Comparison of ENCODE assay signal across 11 cellular contexts in the genomic region with DNA sequence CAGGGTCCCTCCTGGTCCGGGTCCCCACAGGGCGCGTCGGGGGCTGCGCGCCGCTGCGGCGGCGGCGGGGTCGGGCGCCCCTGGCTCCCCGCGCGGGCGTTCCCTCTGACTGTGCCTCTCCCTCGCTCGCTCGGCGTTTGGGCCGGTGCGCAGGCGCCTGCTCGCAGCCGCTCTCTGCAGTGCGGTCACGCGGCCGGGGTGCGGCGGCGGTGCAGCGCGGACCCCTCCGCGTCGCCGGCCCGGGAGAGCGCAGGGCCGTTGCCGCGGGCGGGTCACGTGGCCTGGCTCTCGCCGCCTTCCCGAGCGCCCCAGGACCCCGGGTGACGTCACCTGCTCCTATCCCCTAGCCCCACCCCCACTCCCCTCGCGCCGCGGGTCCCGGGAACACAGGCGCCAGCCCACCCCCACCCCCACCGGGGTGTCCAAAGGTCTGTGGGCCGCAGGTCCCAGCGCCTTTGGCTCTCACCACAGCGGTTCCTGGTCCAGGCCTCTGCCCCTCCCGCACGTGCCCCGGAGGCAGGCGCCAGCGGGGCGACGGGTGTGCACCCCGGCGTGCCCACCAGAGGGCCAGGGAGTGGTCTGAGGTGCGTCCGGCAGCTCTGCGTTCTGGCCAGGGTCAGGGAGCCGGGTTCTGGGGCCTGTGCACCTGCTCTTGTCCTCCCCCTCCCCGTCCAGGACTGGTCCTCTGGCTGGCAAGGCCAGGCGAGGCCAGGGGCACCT. TPM values are rescaled to one million over a fixed set of nuclear protein-coding genes. Genes with fewer than 3 reads are reported as not detected.
DNase-seq lines count a peak whose midpoint lies in the region; ATAC-seq and TF ChIP-seq lines count a peak whose summit lies in the region.
"Not testable (repeated sequence)": the region's sequence is repeated elsewhere in the genome, so short reads cannot be mapped to it uniquely, and the experiment has no call there.
"Had no signal": no experiment of that assay in that cellular context is flagged by ENCODE, and none has a peak within 500 bp of the region (broad histone marks: within the 10 kb centered on the region; RNA-seq: fewer than 3 reads in every experiment).

No MANE protein-coding gene starts in this region.

- ATAC-seq in GM18909 (IDR thresholded peaks at IDR 0.05; ENCODE audit: poor library complexity, unreplicated experiment) (peak; percentile 59), HG03159 (IDR thresholded peaks at IDR 0.05; ENCODE audit: unreplicated experiment) (peak; percentile 51), SK-N-SH treated with all-trans-retinoic acid at 6 μM for 48 hours (peak; percentile 68), foreskin keratinocyte (peak; percentile 83), left lung (peak; percentile 80), omental fat pad (ENCODE audit: low FRiP score) (peak; percentile 42)
- peak; percentile 87 to 91 for ATAC-seq in activated T-cell treated with anti-CD3 and anti-CD28 coated beads, Interleukin-2, amount 50 U/mL, for 72 hours (replicated peaks in 1 of 2)

- intact Hi-C loops in left lung (cut with DNase I), result not testable (repeated sequence)

- H3K4me1 ChIP-seq in foreskin keratinocyte, left lung: not testable (repeated sequence)

- H3K9me3 Mint-ChIP-seq in activated T-cell treated with anti-CD3 and anti-CD28 coated beads, Interleukin-2, amount 50 U/mL, for 72 hours, result not testable (repeated sequence)

- not testable (repeated sequence) for H3K36me3 Mint-ChIP-seq in activated T-cell treated with anti-CD3 and anti-CD28 coated beads, Interleukin-2, amount 50 U/mL, for 72 hours (ENCODE audit: insufficient read depth in 2 of 2)

- not testable (repeated sequence) for H3K36me3 ChIP-seq in left lung

- not testable (repeated sequence) for H3K4me3 ChIP-seq in left lung

- H3K27ac Mint-ChIP-seq in activated T-cell treated with anti-CD3 and anti-CD28 coated beads, Interleukin-2, amount 50 U/mL, for 72 hours, result not testable (repeated sequence)

- not testable (repeated sequence) for H3K27ac ChIP-seq in foreskin keratinocyte, left lung

- DNase-seq in activated T-cell treated with anti-CD3 and anti-CD28 coated beads, Interleukin-2, amount 50 U/mL, for 72 hours; foreskin keratinocyte; left lung; omental fat pad (ENCODE audit: low spot score): not testable (repeated sequence)

- TF ChIP-seq CTCF in foreskin keratinocyte (conservative IDR thresholded peaks at IDR 0.05); left lung (IDR thresholded peaks at IDR 0.05); omental fat pad (IDR thresholded peaks at IDR 0.05): not testable (repeated sequence)

- H3K4me3 Mint-ChIP-seq in activated T-cell treated with anti-CD3 and anti-CD28 coated beads, Interleukin-2, amount 50 U/mL, for 72 hours, result not testable (repeated sequence)

- H3K27me3 Mint-ChIP-seq in activated T-cell treated with anti-CD3 and anti-CD28 coated beads, Interleukin-2, amount 50 U/mL, for 72 hours (ENCODE audit: low read depth), result not testable (repeated sequence)

- H3K9me3 ChIP-seq in left lung, result not testable (repeated sequence)

- not testable (repeated sequence) for H3K27me3 ChIP-seq in foreskin keratinocyte, left lung

- not testable (repeated sequence) for H3K4me1 Mint-ChIP-seq in activated T-cell treated with anti-CD3 and anti-CD28 coated beads, Interleukin-2, amount 50 U/mL, for 72 hours (ENCODE audit: low read depth)

RNA-seq across cellular contexts. Expression of a gene that starts 5.3 kb away (rescaled TPM):
- total RNA-seq in activated T-cell treated with anti-CD3 and anti-CD28 coated beads, Interleukin-2, amount 50 U/mL, for 72 hours, result under 1 TPM; 0.49 to 0.60 TPM
- 0.32 and 0.75 TPM in 2 replicates for total RNA-seq in foreskin keratinocyte
- 0.37 and 0.64 TPM in 2 replicates for polyA plus RNA-seq in foreskin keratinocyte
- 1 to 10 TPM; 2.2 to 3.1 TPM for total RNA-seq in left lung
- total RNA-seq in omental fat pad, result 1 to 10 TPM; 1.1 to 2.3 (median 1.7) TPM
- total RNA-seq: Caco-2 had no signal

RNA-seq across cellular contexts. Expression of a gene that starts 21.3 kb away (rescaled TPM):
- total RNA-seq in activated T-cell treated with anti-CD3 and anti-CD28 coated beads, Interleukin-2, amount 50 U/mL, for 72 hours, result 1 to 10 TPM; 1.3 to 2.2 TPM
- total RNA-seq in foreskin keratinocyte (not detected in 2 replicates), left lung (under 1 TPM; 0.12 to 0.13 TPM), omental fat pad (under 1 TPM; 0.24 to 0.46 (median 0.38) TPM)
- 0.01 and 0.03 TPM in 2 replicates for polyA plus RNA-seq in foreskin keratinocyte
- total RNA-seq: Caco-2, gastrocnemius medialis, NCI-H460, RPMI7951 had no signal
